ENCODE assay signal across 8 cellular contexts in genomic region chr7:120792091-120792860, GRCh38.
DNase-seq lines count a peak whose midpoint lies in the region; ATAC-seq and TF ChIP-seq lines count a peak whose summit lies in the region.

No MANE protein-coding gene starts in this region.

- H3K4me3 ChIP-seq in A673 (ENCODE audit: low read depth, low read length, poor library complexity, severe bottlenecking) (no peak overlapping the region), colonic mucosa (no peak overlapping the region), liver (ENCODE audit: low read depth in 1 of 3, low read length in 3 of 3) (no peak overlapping the region)

- BruUV-seq in A673 (replicated peaks; lab: Mats Ljungman, UMichigan), result no TSS peak

- intact Hi-C loops in A673 (cut with micrococcal nuclease; ENCODE audit: unreplicated experiment), result loop anchor here (5.0 to 10.0 kb wide), 4 partner anchors 150 to 543 kb away; no protein-coding TSS in a partner anchor
- intact Hi-C loops in colonic mucosa (cut with DNase I), result no loop called here

- TF ChIP-seq RAD21 in liver (IDR thresholded peaks at IDR 0.05), result peak; percentile 77 to 88

- WGBS in liver, result 51% methylated on average over 13 of the region's 13 CpGs

- CTCF ChIA-PET in A673 (lab: Charles Lee), result interaction anchor here (0.6 to 1.2 kb wide), 5 partner anchors 14 to 1132 kb away, joined by 3 to 5 read pairs (median 3); no protein-coding TSS in a partner anchor

- ATAC-seq in GM18498 (IDR thresholded peaks at IDR 0.05; ENCODE audit: unreplicated experiment) (peak; percentile 94), HG02884 (IDR thresholded peaks at IDR 0.05; ENCODE audit: unreplicated experiment) (peak; percentile 95)

- H3K4me1 ChIP-seq in A673 (ENCODE audit: insufficient read depth, low read length, poor library complexity, severe bottlenecking), result no peaks in the 10 kb centered on the region
- H3K4me1 ChIP-seq in colonic mucosa, result no peaks in the 10 kb centered on the region
- peaks cover 0 to 3% (median 0%) of the 10 kb centered on the region in 4 donors for H3K4me1 ChIP-seq in liver (ENCODE audit: control insufficient read depth in 4 of 4, insufficient read depth in 4 of 4, low read length in 3 of 4)

- H3K27me3 ChIP-seq in A673 (replicated peaks; ENCODE audit: insufficient read depth, low read depth, low read length, poor library complexity) (no peaks in the 10 kb centered on the region), colonic mucosa (no peaks in the 10 kb centered on the region), liver (ENCODE audit: control insufficient read depth in 4 of 4, insufficient read depth in 4 of 4, low read length in 3 of 4) (no peaks in the 10 kb centered on the region)

- no peaks in the 10 kb centered on the region for H3K9me3 ChIP-seq in A673 (ENCODE audit: low read depth, low read length, poor library complexity, severe bottlenecking)
- no peaks in the 10 kb centered on the region for H3K9me3 ChIP-seq in colonic mucosa
- H3K9me3 ChIP-seq in liver (ENCODE audit: control insufficient read depth in 4 of 4, low read length in 3 of 4), result peaks cover 0 to 3% (median 1%) of the 10 kb centered on the region in 4 donors

- POLR2A ChIA-PET in A673 (lab: Charles Lee; ENCODE audit: low non-redundant PET), result no interaction called here

- H3K27ac ChIP-seq in A673 (ENCODE audit: low read depth, low read length, poor library complexity, severe bottlenecking) (no peak overlapping the region), colonic mucosa (no peak overlapping the region), liver (ENCODE audit: low read depth in 1 of 2, low read length in 2 of 2) (no peak overlapping the region)

- DNase-seq in A673 (ENCODE audit: low spot score), result peak; percentile 82
- peak; percentile 44 to 63 for DNase-seq in NCI-H187 (lab: John Stamatoyannopoulos, UW)
- DNase-seq in activated CD4-positive, alpha-beta T cell treated with anti-CD3 and anti-CD28 coated beads for 24 hours (ENCODE audit: low read depth in 2 of 2), result peak; percentile 45 to 53
- peak; percentile 81 for DNase-seq in colonic mucosa
- peak; percentile 23 to 34 (median 29) for DNase-seq in stimulated activated CD4-positive, alpha-beta T cell treated with anti-CD3 and anti-CD28 coated beads, TNF-alpha, amount 100 ng/mL, for 4 hours (ENCODE audit: low read depth in 3 of 3)

- TF ChIP-seq CTCF in A673 (conservative IDR thresholded peaks at IDR 0.05; ENCODE audit: low read depth, low read length) (peak; percentile 97), colonic mucosa (IDR thresholded peaks at IDR 0.05) (peak; percentile 87), liver (IDR thresholded peaks at IDR 0.05; ENCODE audit: low read depth, low read length, missing input control) (peak; percentile 73)

- H3K9ac ChIP-seq in colonic mucosa (ENCODE audit: low read depth in 2 of 2, low read length in 2 of 2) (no peak overlapping the region), liver (ENCODE audit: low read depth in 1 of 2, low read length in 2 of 2) (no peak overlapping the region)

- H3K36me3 ChIP-seq in A673 (ENCODE audit: insufficient read depth, low read length, poor library complexity, severe bottlenecking) (no peaks in the 10 kb centered on the region), colonic mucosa (no peaks in the 10 kb centered on the region), liver (ENCODE audit: control insufficient read depth in 4 of 4, insufficient read depth in 3 of 4, low read depth in 1 of 4, low read length in 3 of 4) (peaks cover 0 to 4% (median 2%) of the 10 kb centered on the region in 4 donors)

TF ChIP-seq in liver, 16 proteins besides CTCF, POLR2A, EP300 and RAD21:
- peak in 1 of 2 donors; percentile 8 for TF ChIP-seq HNF4A (conservative IDR thresholded peaks at IDR 0.05)
- TF ChIP-seq EGR1 (IDR thresholded peaks at IDR 0.05; ENCODE audit: low read depth in 2 of 2), result no peak
TF ChIP-seq in liver: peak in this region for 1.

Comparison
In these comparisons a context has a peak if more than half of its experiments do, and no peak if none do; other contexts are left out.
1. DNase-seq: peak in every context shown above with its lines; median percentile 82 in A673; 81 in colonic mucosa; 54 in NCI-H187; 49 in activated CD4-positive, alpha-beta T cell treated with anti-CD3 and anti-CD28 coated beads for 24 hours; 29 in stimulated activated CD4-positive, alpha-beta T cell treated with anti-CD3 and anti-CD28 coated beads, TNF-alpha, amount 100 ng/mL, for 4 hours.